ENCODE assay signal across 8 cellular contexts in the genomic region with DNA sequence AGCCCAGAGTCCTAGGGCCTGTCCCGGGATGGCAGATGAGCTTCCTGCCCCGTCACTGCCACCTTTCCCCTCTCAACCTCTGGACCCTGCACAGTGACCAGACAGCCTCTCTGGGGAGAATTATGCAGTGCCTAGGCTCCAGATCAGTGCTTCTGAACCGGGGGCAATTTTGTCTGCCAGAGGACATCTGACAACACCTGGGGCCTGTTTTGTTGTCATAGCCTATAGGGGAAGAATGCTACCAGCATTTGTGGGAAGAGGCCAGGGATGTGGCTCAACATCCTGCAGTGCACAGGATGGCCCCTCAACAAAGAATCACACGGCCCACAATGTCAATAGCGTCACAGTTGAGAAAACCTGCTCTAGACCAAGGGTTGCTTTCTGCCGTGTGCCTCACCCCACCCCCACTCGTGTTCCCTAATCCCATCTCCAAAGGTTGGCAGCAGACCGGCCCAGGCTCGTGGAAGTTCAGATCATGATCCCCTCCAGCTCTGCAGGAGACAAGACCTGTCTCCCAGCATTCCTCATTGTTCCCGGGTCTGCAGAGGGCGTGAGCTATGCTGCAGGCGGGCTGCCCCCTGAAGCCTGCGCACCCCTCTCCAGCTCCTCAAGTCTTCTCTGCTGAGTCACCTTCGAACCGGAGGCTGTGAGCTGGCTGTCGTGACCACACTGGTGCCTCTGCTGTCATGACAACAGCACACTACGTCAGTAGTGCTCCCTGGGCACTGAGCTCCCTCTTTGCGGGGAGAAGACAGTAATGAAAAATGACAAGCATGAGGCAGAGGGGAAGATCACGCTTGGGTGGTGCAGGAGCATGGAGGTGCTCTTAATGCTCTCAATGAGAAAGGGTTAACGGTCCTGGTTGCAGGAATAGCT. TPM values are rescaled to one million over a fixed set of nuclear protein-coding genes. Genes with fewer than 3 reads are reported as not detected.
DNase-seq lines count a peak whose midpoint lies in the region; ATAC-seq, FAIRE-seq and TF ChIP-seq lines count a peak whose summit lies in the region.

No MANE protein-coding gene starts in this region.

- ATAC-seq in GM21786 (IDR thresholded peaks at IDR 0.05; ENCODE audit: unreplicated experiment), result no peak

- peak overlapping the region; percentile 41 for H2BK15ac ChIP-seq in neuronal stem cell (ENCODE audit: low read length)

- no peak for TF ChIP-seq CTCF in fibroblast of villous mesenchyme (IDR thresholded peaks at IDR 0.05; ENCODE audit: insufficient read depth, low read depth, low read length)

- H2BK5ac ChIP-seq in neuronal stem cell (ENCODE audit: low read length), result peak overlapping the region; percentile 97

- H3K27me3 ChIP-seq in neuronal stem cell (ENCODE audit: control insufficient read depth in 3 of 3, insufficient read depth in 3 of 3, low read depth in 1 of 3, low read length in 3 of 3) (no peaks in the 10 kb centered on the region), subcutaneous abdominal adipose tissue (ENCODE audit: control insufficient read depth in 5 of 5, insufficient read depth in 4 of 5, low read length in 5 of 5) (no peaks in the 10 kb centered on the region)

- H4K8ac ChIP-seq in neuronal stem cell (ENCODE audit: low read depth, low read length), result no peak overlapping the region

- H3K9ac ChIP-seq in neuronal stem cell (ENCODE audit: low read depth, low read length, poor library complexity) (peak overlapping the region; percentile 89), subcutaneous abdominal adipose tissue (ENCODE audit: low read length in 5 of 5) (peak overlapping the region in 2 of 5 donors; percentile 86 to 89)

- H3K79me1 ChIP-seq in neuronal stem cell (ENCODE audit: low read depth, low read length), result peaks cover 11% of the 10 kb centered on the region

- H3K14ac ChIP-seq in neuronal stem cell (ENCODE audit: low read length), result peak overlapping the region; percentile 3

- no peak overlapping the region for H2BK120ac ChIP-seq in neuronal stem cell (ENCODE audit: low read depth, low read length)

- H3K23ac ChIP-seq in neuronal stem cell (ENCODE audit: low read depth, low read length, poor library complexity), result peak overlapping the region; percentile 21

- H3K18ac ChIP-seq in neuronal stem cell (ENCODE audit: low read length), result peak overlapping the region; percentile 97

- peak; percentile 96 for FAIRE-seq in HTR-8/SVneo (lab: Jason Lieb, UNC)

- no peak overlapping the region for H2AFZ ChIP-seq in neuronal stem cell (ENCODE audit: low read length)

- H3K4me1 ChIP-seq in neuronal stem cell (ENCODE audit: control insufficient read depth in 2 of 2, insufficient read depth in 1 of 2, low read depth in 1 of 2, low read length in 2 of 2) (peaks cover 25 to 26% of the 10 kb centered on the region in 2 donors), subcutaneous abdominal adipose tissue (ENCODE audit: control insufficient read depth in 5 of 5, insufficient read depth in 5 of 5, low read length in 5 of 5) (peaks cover 14 to 48% (median 43%) of the 10 kb centered on the region in 5 donors)

- no peak overlapping the region for H2BK12ac ChIP-seq in neuronal stem cell (ENCODE audit: low read length)

- no CpG with 5 or more reads among the region's 20 CpGs for WGBS in neuronal stem cell (ENCODE audit: extremely low coverage in 2 of 2, insufficient read length in 2 of 2, insufficient replicate concordance in 1 of 2), 2 donors

- H3K4me2 ChIP-seq in neuronal stem cell (ENCODE audit: insufficient read depth, low read length, poor library complexity, severe bottlenecking), result peak overlapping the region; percentile 91

- peak overlapping the region; percentile 98 for H3K4me3 ChIP-seq in fibroblast of villous mesenchyme (ENCODE audit: low read depth, low read length)
- peak overlapping the region; percentile 22 to 97 for H3K4me3 ChIP-seq in neuronal stem cell (ENCODE audit: low read length in 2 of 2)
- H3K4me3 ChIP-seq in subcutaneous abdominal adipose tissue (ENCODE audit: low read depth in 1 of 5, low read length in 5 of 5), result peak overlapping the region in 3 of 5 donors; percentile 70 to 89 (median 73)

- no peak overlapping the region for H4K91ac ChIP-seq in neuronal stem cell (ENCODE audit: low read depth, low read length, poor library complexity)

- no peak overlapping the region for H3K4ac ChIP-seq in neuronal stem cell (ENCODE audit: low read length)

- peak overlapping the region; percentile 98 for H3K27ac ChIP-seq in neuronal stem cell (replicated peaks; ENCODE audit: low read length)
- peak overlapping the region; percentile 96 for H3K27ac ChIP-seq in subcutaneous abdominal adipose tissue (ENCODE audit: low read depth, low read length)

- H3K36me3 ChIP-seq in neuronal stem cell (replicated peaks in 1 of 2; ENCODE audit: control insufficient read depth in 2 of 2, insufficient read depth in 2 of 2, low read length in 2 of 2), result peaks cover 58 to 73% of the 10 kb centered on the region in 2 donors
- peaks cover 4 to 54% (median 52%) of the 10 kb centered on the region in 5 donors for H3K36me3 ChIP-seq in subcutaneous abdominal adipose tissue (ENCODE audit: control insufficient read depth in 5 of 5, insufficient read depth in 5 of 5, low read length in 5 of 5)

- DNase-seq in EH (ENCODE audit: low read depth) (peak; percentile 100), HTR-8/SVneo (ENCODE audit: insufficient read length, low spot score) (peak; percentile 97), SIG-M5 (lab: John Stamatoyannopoulos, UW) (peak; percentile 89), fibroblast of villous mesenchyme (ENCODE audit: low read depth) (peak; percentile 96), neuronal stem cell (ENCODE audit: low spot score) (peak; percentile 69)
- DNase-seq in activated effector memory CD4-positive, alpha-beta T cell treated with anti-CD3 and anti-CD28 coated beads, Interleukin-2, amount 50 U/mL, for 16 hours, result peak; percentile 94

- H2AK5ac ChIP-seq in neuronal stem cell (ENCODE audit: low read depth, low read length), result no peak overlapping the region

- H3K9me3 ChIP-seq in neuronal stem cell (replicated peaks in 1 of 2; ENCODE audit: control insufficient read depth in 2 of 2, insufficient read depth in 1 of 2, low read depth in 1 of 2, low read length in 2 of 2), result no peaks in the 10 kb centered on the region
- no peaks in the 10 kb centered on the region for H3K9me3 ChIP-seq in subcutaneous abdominal adipose tissue (ENCODE audit: control insufficient read depth in 5 of 5, low read length in 5 of 5)

RNA-seq across cellular contexts. Expression of gene GAPDH, which starts 2.0 kb away (rescaled TPM):
- total RNA-seq in fibroblast of villous mesenchyme, result 6,118 and 7,175 TPM in 2 replicates
- polyA plus RNA-seq in neuronal stem cell (2013, experiment 1 of 2), result 3,243 TPM
- polyA plus RNA-seq in neuronal stem cell (2013, experiment 2 of 2), result 3,181 TPM

RNA-seq across cellular contexts. Expression of gene IFFO1, which starts 23.6 kb away (rescaled TPM):
- 9.9 and 11.9 TPM in 2 replicates for total RNA-seq in fibroblast of villous mesenchyme
- 11.5 TPM for polyA plus RNA-seq in neuronal stem cell (2013, experiment 1 of 2)
- 10.5 TPM for polyA plus RNA-seq in neuronal stem cell (2013, experiment 2 of 2)

RNA-seq across cellular contexts. Expression of gene NOP2, which starts 35.8 kb away (rescaled TPM):
- total RNA-seq in fibroblast of villous mesenchyme, result 25.4 and 26.8 TPM in 2 replicates
- polyA plus RNA-seq in neuronal stem cell (2013, experiment 1 of 2), result 27.0 TPM
- polyA plus RNA-seq in neuronal stem cell (2013, experiment 2 of 2), result 24.3 TPM

RNA-seq across cellular contexts. Expression of gene NCAPD2, which starts 38.4 kb away (rescaled TPM):
- total RNA-seq in fibroblast of villous mesenchyme, result 40.6 and 52.7 TPM in 2 replicates
- polyA plus RNA-seq in neuronal stem cell (2013, experiment 1 of 2), result 78.4 TPM
- polyA plus RNA-seq in neuronal stem cell (2013, experiment 2 of 2), result 81.0 TPM

RNA-seq across cellular contexts. Expression of gene MRPL51, which starts 39.2 kb away (rescaled TPM):
- total RNA-seq in fibroblast of villous mesenchyme, result 86.8 and 101 TPM in 2 replicates
- 584 TPM for polyA plus RNA-seq in neuronal stem cell (2013, experiment 1 of 2)
- 624 TPM for polyA plus RNA-seq in neuronal stem cell (2013, experiment 2 of 2)
